In the genomic region with DNA sequence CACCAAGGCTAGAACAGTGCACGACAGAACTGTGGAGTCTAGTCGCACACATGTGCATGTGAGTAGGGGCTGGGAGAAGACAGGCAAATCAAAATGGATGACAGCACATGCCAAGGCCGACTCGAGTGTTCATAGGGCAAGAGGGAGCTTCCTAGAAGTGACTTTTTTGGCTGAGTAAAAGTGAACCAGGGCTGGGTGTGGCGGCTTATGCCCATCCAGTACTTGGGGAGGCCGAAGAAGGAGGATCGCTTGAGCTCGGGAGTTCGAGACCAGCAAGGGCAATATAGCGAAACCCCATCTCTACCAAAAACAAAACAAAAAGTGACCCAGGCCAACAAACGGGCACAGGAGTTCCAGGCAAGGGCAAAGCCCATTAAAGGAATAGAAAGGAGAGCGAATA, we compare ENCODE assay signal across 1 cellular context.
TF ChIP-seq lines count a peak whose summit lies in the region.

No MANE protein-coding gene starts in this region.

TF ChIP-seq in K562, 482 proteins besides CTCF, POLR2A, EP300 and RAD21 (continued from another document):
- no peak for TF ChIP-seq CTBP1 (IDR thresholded peaks at IDR 0.05; ENCODE audit: borderline replicate concordance)
- TF ChIP-seq, protein P1, sequence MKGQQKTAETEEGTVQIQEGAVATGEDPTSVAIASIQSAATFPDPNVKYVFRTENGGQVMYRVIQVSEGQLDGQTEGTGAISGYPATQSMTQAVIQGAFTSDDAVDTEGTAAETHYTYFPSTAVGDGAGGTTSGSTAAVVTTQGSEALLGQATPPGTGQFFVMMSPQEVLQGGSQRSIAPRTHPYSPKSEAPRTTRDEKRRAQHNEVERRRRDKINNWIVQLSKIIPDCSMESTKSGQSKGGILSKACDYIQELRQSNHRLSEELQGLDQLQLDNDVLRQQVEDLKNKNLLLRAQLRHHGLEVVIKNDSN (CRISPR knock-in tag; IDR thresholded peaks at IDR 0.05) = no peak
